8 cellular contexts compared by ENCODE assay signal in the genomic region with DNA sequence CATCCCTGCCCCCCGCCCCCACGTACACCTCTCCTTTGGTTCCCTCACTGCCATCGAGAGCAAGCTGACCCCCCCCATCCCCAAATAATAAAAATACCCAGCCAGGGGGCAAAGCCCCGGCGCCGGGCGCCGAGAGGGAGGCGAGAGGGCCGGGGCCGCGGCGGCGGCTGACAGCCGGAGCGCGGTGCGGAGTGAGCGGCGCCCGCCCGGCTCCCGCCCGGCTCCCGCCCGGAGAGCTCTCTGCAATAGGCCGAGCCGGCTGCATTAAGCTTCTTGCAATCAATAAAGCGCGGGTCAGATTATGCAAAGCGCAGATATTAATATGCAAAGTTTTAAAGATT. TPM values are rescaled to one million over a fixed set of nuclear protein-coding genes. Genes with fewer than 3 reads are reported as not detected.
DNase-seq lines count a peak whose midpoint lies in the region; ATAC-seq and TF ChIP-seq lines count a peak whose summit lies in the region.

No MANE protein-coding gene starts in this region.

- no peaks in the 10 kb centered on the region for H3K36me3 ChIP-seq in MG63
- no peaks in the 10 kb centered on the region for H3K36me3 ChIP-seq in mucosa of descending colon (ENCODE audit: low read depth)

- peaks cover 50% of the 10 kb centered on the region for H3K27me3 ChIP-seq in MG63

- peak overlapping the region; percentile 40 for H3K4me3 ChIP-seq in MG63
- peak overlapping the region; percentile 49 for H3K4me3 ChIP-seq in choroid plexus epithelial cell (ENCODE audit: low read depth, low read length)
- no peak overlapping the region for H3K4me3 ChIP-seq in mucosa of descending colon

- TF ChIP-seq CTCF in choroid plexus epithelial cell (conservative IDR thresholded peaks at IDR 0.05; ENCODE audit: low read depth, low read length) (no peak), mucosa of descending colon (IDR thresholded peaks at IDR 0.05) (no peak)

- DNase-seq in D341Med (ENCODE audit: low spot score) (peak; percentile 91), MG63 (no peak), choroid plexus epithelial cell (ENCODE audit: low read depth) (no peak), mucosa of descending colon (no peak), NCI-H2227 treated with DMSO at 0.1 percent for 48 hours (lab: John Stamatoyannopoulos, UW) (no peak), H4 (ENCODE audit: low spot score) (no peak)
- DNase-seq in stimulated activated CD4-positive, alpha-beta T cell treated with anti-CD3 and anti-CD28 coated beads, Interleukin-4, amount 100 ng/mL, for 4 hours = no peak

- H3K9me3 ChIP-seq in MG63 (no peaks in the 10 kb centered on the region), mucosa of descending colon (no peaks in the 10 kb centered on the region)

- intact Hi-C loops in mucosa of descending colon (cut with DNase I, micrococcal nuclease) = no loop called here

- peaks cover 13% of the 10 kb centered on the region for H3K4me1 ChIP-seq in mucosa of descending colon (ENCODE audit: low read depth)

- ATAC-seq in mucosa of descending colon (peak; percentile 61), GM21825 (IDR thresholded peaks at IDR 0.05; ENCODE audit: unreplicated experiment) (no peak)

RNA-seq across cellular contexts. Expression of a gene that starts 40.9 kb away (rescaled TPM):
- 26.3 and 42.9 TPM in 2 replicates for total RNA-seq in MG63 (2014; rRNA removed; shearing (Covaris generic); ENCODE audit: low replicate concordance)
- 10 to 100 TPM; 28.0 to 40.1 (median 35.7) TPM for total RNA-seq in mucosa of descending colon
- 10.4 and 14.8 TPM in 2 replicates for total RNA-seq in H4 (2014; rRNA removed; shearing (Covaris generic))

RNA-seq across cellular contexts. Expression of a gene that starts 43.5 kb away (rescaled TPM):
- total RNA-seq in MG63 (2014; rRNA removed; shearing (Covaris generic); ENCODE audit: low replicate concordance) = 8.5 and 12.8 TPM in 2 replicates
- 10 to 100 TPM in 2 of 3 donors, 1 to 10 TPM in 1; 9.9 to 13.4 (median 10.4) TPM for total RNA-seq in mucosa of descending colon
- 4.1 and 5.5 TPM in 2 replicates for total RNA-seq in H4 (2014; rRNA removed; shearing (Covaris generic))

RNA-seq across cellular contexts. Expression of a gene that starts 44.4 kb away (rescaled TPM):
- not detected in 2 replicates for total RNA-seq in MG63 (2014; rRNA removed; shearing (Covaris generic); ENCODE audit: low replicate concordance)
- 1 to 10 TPM; 3.9 to 6.8 (median 6.1) TPM for total RNA-seq in mucosa of descending colon
- total RNA-seq in H4 (2014; rRNA removed; shearing (Covaris generic)) = 0.02 TPM in 1 of 2 replicates, not detected in the other
